In the genomic region with DNA sequence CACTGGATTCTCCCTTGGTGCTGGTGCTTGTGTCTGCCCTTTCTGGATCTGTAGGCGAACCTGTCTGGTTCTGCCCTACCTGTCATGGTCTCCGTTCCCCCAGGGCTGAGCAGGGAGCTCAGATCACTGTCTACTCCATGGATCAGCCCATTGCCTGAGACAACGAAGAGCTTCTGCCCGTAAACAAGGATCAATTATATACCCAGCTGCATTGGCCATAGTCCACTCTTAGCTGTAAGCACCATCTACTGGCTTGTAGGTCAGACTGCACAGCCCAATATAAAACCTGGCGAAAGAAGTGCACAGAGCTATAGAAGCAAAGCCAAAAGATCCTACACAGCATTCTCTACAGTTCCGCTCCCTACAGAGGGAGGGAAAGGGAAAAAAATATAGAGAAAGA, we compare ENCODE assay signal across 30 cellular contexts.
"Had no signal": no experiment of that assay in that cellular context is flagged by ENCODE, and none has a peak within 500 bp of the region (broad histone marks: within the 10 kb centered on the region; RNA-seq: fewer than 3 reads in every experiment).

No MANE protein-coding gene starts in this region.

- H3K4me1 Mint-ChIP-seq: immature natural killer cell; mesothelial cell of epicardium; naive B cell; natural killer cell; nephron progenitor cell; neural progenitor cell; stimulated activated naive B cell treated with anti-CD40 and anti-IgM and Interleukin-4, amounts not matched to agents 10 μg/mL and 1 μg/mL and 100 μg/mL, for 72 hours had no signal

- H3K9me3 ChIP-seq: ovary, testis, thyroid gland, uterus had no signal

- H3K4me1 ChIP-seq: left lung, lower lobe of right lung, neural progenitor cell, right atrium auricular region, stomach, testis, thyroid gland, upper lobe of right lung, uterus had no signal

- H3K36me3 Mint-ChIP-seq: immature natural killer cell; naive B cell; natural killer cell; stimulated activated naive B cell treated with anti-CD40 and anti-IgM and Interleukin-4, amounts not matched to agents 10 μg/mL and 1 μg/mL and 100 μg/mL, for 72 hours had no signal

- FAIRE-seq: islet of Langerhans, kidney had no signal

- H3K27ac ChIP-seq: left lung, lower lobe of right lung, neural progenitor cell, ovary, right atrium auricular region, skin epidermis, stomach, testis, thyroid gland, upper lobe of right lung, uterus had no signal

- ATAC-seq: left colon; left lung; natural killer cell; sciatic nerve; stimulated activated naive B cell treated with anti-CD40 and anti-IgM and Interleukin-4, amounts not matched to agents 10 μg/mL and 1 μg/mL and 100 μg/mL, for 72 hours; stimulated activated naive CD8-positive, alpha-beta T cell treated with anti-CD3 and anti-CD28 coated beads, Interleukin-15, Interleukin-2, amounts not matched to agents 100 U/mL and 50 U/mL, for 24 hours; upper lobe of right lung had no signal

- H3K4me3 ChIP-seq: left lung, lower lobe of right lung, neural progenitor cell, ovary, right atrium auricular region, skin epidermis, stomach, testis, thyroid gland, upper lobe of right lung, uterus had no signal

- H3K27ac Mint-ChIP-seq: immature natural killer cell; mesothelial cell of epicardium; naive B cell; natural killer cell; nephron progenitor cell; neural progenitor cell; progenitor cell of endocrine pancreas; stimulated activated naive B cell treated with anti-CD40 and anti-IgM and Interleukin-4, amounts not matched to agents 10 μg/mL and 1 μg/mL and 100 μg/mL, for 72 hours had no signal

- H3K27me3 Mint-ChIP-seq: naive B cell, progenitor cell of endocrine pancreas had no signal

- H3K4me3 Mint-ChIP-seq: immature natural killer cell; mesothelial cell of epicardium; naive B cell; natural killer cell; nephron progenitor cell; neural progenitor cell; stimulated activated naive B cell treated with anti-CD40 and anti-IgM and Interleukin-4, amounts not matched to agents 10 μg/mL and 1 μg/mL and 100 μg/mL, for 72 hours had no signal

- DNase-seq: hypothalamus; immature natural killer cell; kidney; left colon; left lung; lower lobe of right lung; mesendoderm; naive B cell; natural killer cell; nephron progenitor cell; ovary; stimulated activated CD4-positive, alpha-beta T cell treated with anti-CD3 and anti-CD28 coated beads, Interleukin-12 subunit alpha, Interleukin-12 subunit beta, amount 100 ng/mL, for 4 hours; stimulated activated CD4-positive, alpha-beta T cell treated with anti-CD3 and anti-CD28 coated beads, Interleukin-15, amount 100 ng/mL, for 24 hours; stimulated activated CD4-positive, alpha-beta T cell treated with anti-CD3 and anti-CD28 coated beads, Interleukin-2, amount 100 ng/mL, for 24 hours; stimulated activated CD4-positive, alpha-beta T cell treated with anti-CD3 and anti-CD28 coated beads, Interleukin-4, amount 100 ng/mL, for 1 hour; stimulated activated naive B cell treated with anti-CD40 and anti-IgM and Interleukin-4, amounts not matched to agents 10 μg/mL and 1 μg/mL and 100 μg/mL, for 72 hours; stimulated activated naive CD8-positive, alpha-beta T cell treated with anti-CD3 and anti-CD28 coated beads, Interleukin-15, Interleukin-2, amounts not matched to agents 100 U/mL and 50 U/mL, for 24 hours; stomach; testis; thyroid gland; trophoblast cell; upper lobe of right lung; uterus had no signal

- H3K9ac ChIP-seq: neural progenitor cell had no signal

- H3K4me2 ChIP-seq: neural progenitor cell had no signal

- H3K27me3 ChIP-seq: left lung, neural progenitor cell, ovary, right atrium auricular region, stomach, testis, thyroid gland, upper lobe of right lung, uterus had no signal

- H3K36me3 ChIP-seq: left lung, lower lobe of right lung, neural progenitor cell, ovary, right atrium auricular region, stomach, thyroid gland, upper lobe of right lung, uterus had no signal

- H2AFZ ChIP-seq: neural progenitor cell had no signal
